In genomic region chr7:133770863-133771492, GRCh38 we compare ENCODE assay signal across 16 cellular contexts.
DNase-seq lines count a peak whose midpoint lies in the region; ATAC-seq and TF ChIP-seq lines count a peak whose summit lies in the region.
"Had no signal": no experiment of that assay in that cellular context is flagged by ENCODE, and none has a peak within 500 bp of the region (broad histone marks: within the 10 kb centered on the region; RNA-seq: fewer than 3 reads in every experiment).

No MANE protein-coding gene starts in this region.

- H3K9me3 Mint-ChIP-seq in activated CD4-positive, alpha-beta memory T cell treated with anti-CD3 and anti-CD28 coated beads, Interleukin-2, amount 10 ng/mL, durations not matched to agents 7 days and 5 days, result no peaks in the 10 kb centered on the region
- H3K9me3 Mint-ChIP-seq: effector memory CD8-positive, alpha-beta T cell had no signal

- H3K36me3 Mint-ChIP-seq in activated CD4-positive, alpha-beta memory T cell treated with anti-CD3 and anti-CD28 coated beads, Interleukin-2, amount 10 ng/mL, durations not matched to agents 7 days and 5 days (ENCODE audit: low read depth), result no peaks in the 10 kb centered on the region

- H3K4me3 ChIP-seq in hepatocyte, result no peak overlapping the region
- H3K4me3 ChIP-seq: BLaER1 treated with 17β-estradiol and CSF1 and Interleukin-3, amounts not matched to agents 10 nM and 100 nM; SJCRH30; tibial nerve had no signal

- no peak overlapping the region for H3K27ac Mint-ChIP-seq in activated CD4-positive, alpha-beta memory T cell treated with anti-CD3 and anti-CD28 coated beads, Interleukin-2, amount 10 ng/mL, durations not matched to agents 7 days and 5 days
- H3K27ac Mint-ChIP-seq: activated CD4-positive, alpha-beta T cell treated with anti-CD3 and anti-CD28 coated beads for 36 hours; effector memory CD8-positive, alpha-beta T cell had no signal

- H3K27me3 ChIP-seq in hepatocyte, result no peaks in the 10 kb centered on the region
- H3K27me3 ChIP-seq: BLaER1 treated with 17β-estradiol and CSF1 and Interleukin-3, amounts not matched to agents 10 nM and 100 nM; SJCRH30; tibial nerve had no signal

- H4K20me1 ChIP-seq in hepatocyte (ENCODE audit: insufficient read depth, poor library complexity, severe bottlenecking), result no peaks in the 10 kb centered on the region
- H4K20me1 ChIP-seq: BLaER1 treated with 17β-estradiol and CSF1 and Interleukin-3, amounts not matched to agents 10 nM and 100 nM had no signal

- H3K27me3 Mint-ChIP-seq in activated CD4-positive, alpha-beta memory T cell treated with anti-CD3 and anti-CD28 coated beads, Interleukin-2, amount 10 ng/mL, durations not matched to agents 7 days and 5 days, result no peaks in the 10 kb centered on the region
- H3K27me3 Mint-ChIP-seq: activated CD4-positive, alpha-beta T cell treated with anti-CD3 and anti-CD28 coated beads for 36 hours; effector memory CD8-positive, alpha-beta T cell had no signal

- H3K4me3 Mint-ChIP-seq in activated CD4-positive, alpha-beta memory T cell treated with anti-CD3 and anti-CD28 coated beads, Interleukin-2, amount 10 ng/mL, durations not matched to agents 7 days and 5 days, result no peak overlapping the region
- H3K4me3 Mint-ChIP-seq: activated CD4-positive, alpha-beta T cell treated with anti-CD3 and anti-CD28 coated beads for 36 hours; effector memory CD8-positive, alpha-beta T cell had no signal

- peak overlapping the region; percentile 35 for H3K4me2 ChIP-seq in hepatocyte
- H3K4me2 ChIP-seq: BLaER1 treated with 17β-estradiol and CSF1 and Interleukin-3, amounts not matched to agents 10 nM and 100 nM had no signal

- DNase-seq in A172 (ENCODE audit: low spot score) (peak; percentile 7), amniotic epithelial cell (ENCODE audit: low read depth) (peak; percentile 29), hepatocyte (ENCODE audit: low spot score) (peak; percentile 13), putamen (ENCODE audit: low spot score) (no peak)
- no peak for DNase-seq in activated CD4-positive, alpha-beta memory T cell treated with anti-CD3 and anti-CD28 coated beads, Interleukin-2, amount 10 ng/mL, durations not matched to agents 7 days and 5 days
- DNase-seq: activated CD4-positive, alpha-beta T cell treated with anti-CD3 and anti-CD28 coated beads for 36 hours; activated naive CD4-positive, alpha-beta T cell treated with Interleukin-2 at 50 U/mL for 16 hours; effector memory CD8-positive, alpha-beta T cell; left cardiac atrium; SJCRH30 had no signal

- peaks cover 15% of the 10 kb centered on the region for H3K4me1 ChIP-seq in hepatocyte (ENCODE audit: insufficient read depth)
- H3K4me1 ChIP-seq: BLaER1 treated with 17β-estradiol and CSF1 and Interleukin-3, amounts not matched to agents 10 nM and 100 nM; parathyroid adenoma; tibial nerve had no signal

- H3K36me3 ChIP-seq in hepatocyte (replicated peaks; ENCODE audit: insufficient read depth, low read depth), result no peaks in the 10 kb centered on the region
- H3K36me3 ChIP-seq: SJCRH30, tibial nerve had no signal

- no peaks in the 10 kb centered on the region for H3K4me1 Mint-ChIP-seq in activated CD4-positive, alpha-beta memory T cell treated with anti-CD3 and anti-CD28 coated beads, Interleukin-2, amount 10 ng/mL, durations not matched to agents 7 days and 5 days
- H3K4me1 Mint-ChIP-seq: activated CD4-positive, alpha-beta T cell treated with anti-CD3 and anti-CD28 coated beads for 36 hours had no signal

- CTCF ChIA-PET in activated CD4-positive, alpha-beta memory T cell treated with anti-CD3 and anti-CD28 coated beads, Interleukin-2, amount 10 ng/mL, durations not matched to agents 7 days and 5 days (lab: Charles Lee), result no interaction called here

- no peak for TF ChIP-seq CTCF in hepatocyte (IDR thresholded peaks at IDR 0.05; ENCODE audit: poor library complexity)

- peak; percentile 60 for ATAC-seq in GM19463 (IDR thresholded peaks at IDR 0.05; ENCODE audit: unreplicated experiment)
- ATAC-seq in GM19452 (IDR thresholded peaks at IDR 0.05; ENCODE audit: unreplicated experiment), result no peak
- no peak for ATAC-seq in HG03457 (IDR thresholded peaks at IDR 0.05; ENCODE audit: unreplicated experiment)
- ATAC-seq: activated CD4-positive, alpha-beta T cell treated with anti-CD3 and anti-CD28 coated beads for 36 hours; effector memory CD8-positive, alpha-beta T cell; left cardiac atrium had no signal

- H3K79me2 ChIP-seq in hepatocyte, result no peaks in the 10 kb centered on the region
- H3K79me2 ChIP-seq: parathyroid adenoma had no signal

- H3K9me2 ChIP-seq in hepatocyte (replicated peaks; ENCODE audit: insufficient read depth), result no peaks in the 10 kb centered on the region

- no peaks in the 10 kb centered on the region for H3K9me3 ChIP-seq in hepatocyte (ENCODE audit: low read depth)
- H3K9me3 ChIP-seq: BLaER1 treated with 17β-estradiol and CSF1 and Interleukin-3, amounts not matched to agents 10 nM and 100 nM; SJCRH30; tibial nerve had no signal

- H3K27ac ChIP-seq in hepatocyte, result peak overlapping the region; percentile 70
- H3K27ac ChIP-seq: BLaER1 treated with 17β-estradiol and CSF1 and Interleukin-3, amounts not matched to agents 10 nM and 100 nM; parathyroid adenoma; SJCRH30; tibial nerve had no signal

- no peak overlapping the region for H2AFZ ChIP-seq in hepatocyte
- H2AFZ ChIP-seq: parathyroid adenoma had no signal

- POLR2A ChIA-PET in activated CD4-positive, alpha-beta memory T cell treated with anti-CD3 and anti-CD28 coated beads, Interleukin-2, amount 10 ng/mL, durations not matched to agents 7 days and 5 days (lab: Charles Lee), result no interaction called here

Comparison
In these comparisons a context has a peak if more than half of its experiments do, and no peak if none do; other contexts are left out.
1. DNase-seq: peak in A172 (single experiment), amniotic epithelial cell (single experiment) and hepatocyte (single experiment); none in putamen (single experiment) and activated CD4-positive, alpha-beta memory T cell treated with anti-CD3 and anti-CD28 coated beads, Interleukin-2, amount 10 ng/mL, durations not matched to agents 7 days and 5 days (single experiment).